18 cellular contexts compared by ENCODE assay signal in genomic region chr10:5506751-5507648, GRCh38. TPM values are rescaled to one million over a fixed set of nuclear protein-coding genes. Genes with fewer than 3 reads are reported as not detected.
"Had no signal": no experiment of that assay in that cellular context is flagged by ENCODE, and none has a peak within 500 bp of the region (broad histone marks: within the 10 kb centered on the region; RNA-seq: fewer than 3 reads in every experiment).

No MANE protein-coding gene starts in this region.

- H3K27me3 ChIP-seq: pancreas, upper lobe of left lung had no signal

- H3K9me3 ChIP-seq: left lung, pancreas, upper lobe of left lung had no signal

- H3K4me3 Mint-ChIP-seq: activated naive CD8-positive, alpha-beta T cell; endodermal cell; nephron progenitor cell; stimulated activated effector memory CD8-positive, alpha-beta T cell treated with anti-CD3 and anti-CD28 coated beads, Interleukin-12 subunit alpha, Interleukin-12 subunit beta, amount 100 ng/mL, for 72 hours; T-helper 17 cell had no signal

- H3K36me3 ChIP-seq: left lung, pancreas, upper lobe of left lung had no signal

- H3K27ac Mint-ChIP-seq: activated naive CD8-positive, alpha-beta T cell; endodermal cell; nephron progenitor cell; stimulated activated effector memory CD8-positive, alpha-beta T cell treated with anti-CD3 and anti-CD28 coated beads, Interleukin-12 subunit alpha, Interleukin-12 subunit beta, amount 100 ng/mL, for 72 hours had no signal

- H3K4me3 ChIP-seq: left lung, pancreas, smooth muscle cell, upper lobe of left lung had no signal

- H3K36me3 Mint-ChIP-seq: activated naive CD8-positive, alpha-beta T cell; stimulated activated effector memory CD8-positive, alpha-beta T cell treated with anti-CD3 and anti-CD28 coated beads, Interleukin-12 subunit alpha, Interleukin-12 subunit beta, amount 100 ng/mL, for 72 hours had no signal

- H3K4me2 ChIP-seq: smooth muscle cell had no signal

- H3K27ac ChIP-seq: left lung had no signal

- H3K9me3 Mint-ChIP-seq: endodermal cell; nephron progenitor cell; stimulated activated effector memory CD8-positive, alpha-beta T cell treated with anti-CD3 and anti-CD28 coated beads, Interleukin-12 subunit alpha, Interleukin-12 subunit beta, amount 100 ng/mL, for 72 hours had no signal

- ATAC-seq: left lung; pancreas; stimulated activated effector memory CD8-positive, alpha-beta T cell treated with anti-CD3 and anti-CD28 coated beads, Interleukin-12 subunit alpha, Interleukin-12 subunit beta, amount 100 ng/mL, for 72 hours; T-helper 17 cell had no signal

- DNase-seq: activated CD4-positive, alpha-beta T cell treated with anti-CD3 and anti-CD28 coated beads, Interleukin-2, amount 50 U/mL, for 1 hour; anterior cingulate cortex; endodermal cell; erythroblast; foreskin fibroblast; left lung; nephron progenitor cell; retina; T-helper 17 cell; upper lobe of left lung had no signal

RNA-seq across cellular contexts. Expression of gene CALML5, which starts 7.6 kb away (rescaled TPM):
- total RNA-seq: activated CD8-positive, alpha-beta memory T cell treated with anti-CD3 and anti-CD28 coated beads for 36 hours; cerebellum; dermis microvascular lymphatic vessel endothelial cell; endodermal cell; left lung; pancreas; subcutaneous adipose tissue; T-helper 17 cell; upper lobe of left lung had no signal

RNA-seq across cellular contexts. Expression of gene CALML3, which starts 17.8 kb away (rescaled TPM):
- total RNA-seq: activated CD8-positive, alpha-beta memory T cell treated with anti-CD3 and anti-CD28 coated beads for 36 hours; dermis microvascular lymphatic vessel endothelial cell; endodermal cell; left lung; pancreas; subcutaneous adipose tissue; T-helper 17 cell; upper lobe of left lung had no signal
